9 cellular contexts compared by ENCODE assay signal in the genomic region with DNA sequence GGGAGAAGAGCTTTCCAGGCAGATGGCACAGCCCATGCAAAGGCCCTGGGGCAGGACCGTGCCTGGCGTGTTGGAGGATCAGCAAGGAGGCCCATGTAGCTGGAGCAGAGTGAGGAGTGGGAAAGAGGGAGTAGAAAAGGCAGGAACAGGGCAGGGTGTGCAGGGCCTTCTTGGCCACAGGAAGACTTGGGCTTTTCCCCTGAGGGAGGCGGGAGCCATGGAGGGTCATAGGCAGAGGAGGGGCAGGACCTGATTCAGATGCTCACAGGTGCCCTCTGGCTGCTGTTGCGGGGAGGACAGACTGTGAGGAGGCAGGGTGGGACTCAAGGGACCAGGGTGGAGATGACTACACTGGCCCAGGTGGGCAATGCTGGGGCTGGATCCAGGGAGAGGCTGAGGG. TPM values are rescaled to one million over a fixed set of nuclear protein-coding genes. Genes with fewer than 3 reads are reported as not detected.
A peak's percentile ranks its signal among the peaks of the same experiment; 100 is the strongest.
DNase-seq lines count a peak whose midpoint lies in the region; ATAC-seq and TF ChIP-seq lines count a peak whose summit lies in the region.
"Had no signal": no experiment of that assay in that cellular context is flagged by ENCODE, and none has a peak within 500 bp of the region (broad histone marks: within the 10 kb centered on the region; RNA-seq: fewer than 3 reads in every experiment).

No MANE protein-coding gene starts in this region.

- no peaks in the 10 kb centered on the region for H3K4me1 Mint-ChIP-seq in CD8-positive, alpha-beta memory T cell

- TF ChIP-seq CTCF in GM13976 (IDR thresholded peaks at IDR 0.05; ENCODE audit: borderline replicate concordance, control extremely low read depth, extremely low read depth, insufficient read depth, missing control alignments) = no peak

- H3K36me3 Mint-ChIP-seq in CD8-positive, alpha-beta memory T cell = no peaks in the 10 kb centered on the region

- H3K4me3 ChIP-seq in BLaER1 treated with 17β-estradiol and CSF1 and Interleukin-3, amounts not matched to agents 10 nM and 100 nM = no peak overlapping the region
- H3K4me3 ChIP-seq in CD8-positive, alpha-beta memory T cell (ENCODE audit: low read length) = no peak overlapping the region

- peak overlapping the region in 8 of 11 experiments; percentile 2 to 51 (median 38); a peak in 8 of 22 replicates for H3K4me2 ChIP-seq in BLaER1 treated with 17β-estradiol and CSF1 and Interleukin-3, amounts not matched to agents 10 nM and 100 nM

- H3K27me3 ChIP-seq in BLaER1 treated with 17β-estradiol and CSF1 and Interleukin-3, amounts not matched to agents 10 nM and 100 nM = no peaks in the 10 kb centered on the region
- peaks cover 9% of the 10 kb centered on the region for H3K27me3 ChIP-seq in CD8-positive, alpha-beta memory T cell (ENCODE audit: insufficient read depth, low read length, poor library complexity, severe bottlenecking)

- peaks cover 0 to 2% (median 0%) of the 10 kb centered on the region in 5 donors for H3K9me3 Mint-ChIP-seq in CD8-positive, alpha-beta memory T cell

- H3K27ac ChIP-seq in BLaER1 treated with 17β-estradiol and CSF1 and Interleukin-3, amounts not matched to agents 10 nM and 100 nM = no peak overlapping the region
- no peak overlapping the region for H3K27ac ChIP-seq in CD8-positive, alpha-beta memory T cell (ENCODE audit: low read depth, low read length)

- ATAC-seq in SK-N-SH treated with all-trans-retinoic acid at 6 μM for 48 hours = peak; percentile 60
- ATAC-seq in HG03196 (IDR thresholded peaks at IDR 0.05; ENCODE audit: unreplicated experiment) = no peak
- ATAC-seq in GM19023 (IDR thresholded peaks at IDR 0.05; ENCODE audit: unreplicated experiment) = no peak
- no peak for ATAC-seq in GM19463 (IDR thresholded peaks at IDR 0.05; ENCODE audit: unreplicated experiment)

- H3K4me1 ChIP-seq in BLaER1 treated with 17β-estradiol and CSF1 and Interleukin-3, amounts not matched to agents 10 nM and 100 nM = peaks cover 4 to 40% (median 24%) of the 10 kb centered on the region in 10 experiments; a peak in 16 of 20 replicates
- no peaks in the 10 kb centered on the region for H3K4me1 ChIP-seq in CD8-positive, alpha-beta memory T cell (ENCODE audit: insufficient read depth, low read length)

- POLR2A ChIA-PET in CD8-positive, alpha-beta memory T cell (lab: Charles Lee) = no interaction called here

- in situ Hi-C loops in GM13976 (cut with MboI; ENCODE audit: low sequenced_read_pairs, unreplicated experiment) = no loop called here

- no peak overlapping the region for H3K9ac ChIP-seq in BLaER1 treated with 17β-estradiol and CSF1 and Interleukin-3, amounts not matched to agents 10 nM and 100 nM

- H3K36me3 ChIP-seq in BLaER1 treated with 17β-estradiol and CSF1 and Interleukin-3, amounts not matched to agents 10 nM and 100 nM = no peaks in the 10 kb centered on the region
- no peaks in the 10 kb centered on the region for H3K36me3 ChIP-seq in CD8-positive, alpha-beta memory T cell (ENCODE audit: insufficient read depth, low read length)

- H3K27ac Mint-ChIP-seq in CD8-positive, alpha-beta memory T cell = no peak overlapping the region

- H3K9me3 ChIP-seq in BLaER1 treated with 17β-estradiol and CSF1 and Interleukin-3, amounts not matched to agents 10 nM and 100 nM (replicated peaks in 1 of 11) = no peaks in the 10 kb centered on the region
- H3K9me3 ChIP-seq in CD8-positive, alpha-beta memory T cell (ENCODE audit: low read length) = no peaks in the 10 kb centered on the region

- DNase-seq in GM13976 (ENCODE audit: low spot score) = peak; percentile 67
- DNase-seq in iPS-NIHi7 (ENCODE audit: extremely low spot score) = peak; percentile 54
- no peak for DNase-seq in CD8-positive, alpha-beta memory T cell
- DNase-seq: cerebellar nuclear complex had no signal

- CTCF ChIA-PET in CD8-positive, alpha-beta memory T cell (lab: Charles Lee) = no interaction called here

- peaks cover 40 to 57% of the 10 kb centered on the region in 2 donors for H3K27me3 Mint-ChIP-seq in CD8-positive, alpha-beta memory T cell

- H4K20me1 ChIP-seq in BLaER1 treated with 17β-estradiol and CSF1 and Interleukin-3, amounts not matched to agents 10 nM and 100 nM = peaks cover 0 to 14% (median 0%) of the 10 kb centered on the region in 11 experiments; a peak in 4 of 22 replicates

- H3K4me3 Mint-ChIP-seq in CD8-positive, alpha-beta memory T cell = no peak overlapping the region

TF ChIP-seq in SK-N-SH treated with all-trans-retinoic acid at 6 μM for 48 hours, 23 proteins besides CTCF, POLR2A, EP300 and RAD21:
- TF ChIP-seq, protein P1, sequence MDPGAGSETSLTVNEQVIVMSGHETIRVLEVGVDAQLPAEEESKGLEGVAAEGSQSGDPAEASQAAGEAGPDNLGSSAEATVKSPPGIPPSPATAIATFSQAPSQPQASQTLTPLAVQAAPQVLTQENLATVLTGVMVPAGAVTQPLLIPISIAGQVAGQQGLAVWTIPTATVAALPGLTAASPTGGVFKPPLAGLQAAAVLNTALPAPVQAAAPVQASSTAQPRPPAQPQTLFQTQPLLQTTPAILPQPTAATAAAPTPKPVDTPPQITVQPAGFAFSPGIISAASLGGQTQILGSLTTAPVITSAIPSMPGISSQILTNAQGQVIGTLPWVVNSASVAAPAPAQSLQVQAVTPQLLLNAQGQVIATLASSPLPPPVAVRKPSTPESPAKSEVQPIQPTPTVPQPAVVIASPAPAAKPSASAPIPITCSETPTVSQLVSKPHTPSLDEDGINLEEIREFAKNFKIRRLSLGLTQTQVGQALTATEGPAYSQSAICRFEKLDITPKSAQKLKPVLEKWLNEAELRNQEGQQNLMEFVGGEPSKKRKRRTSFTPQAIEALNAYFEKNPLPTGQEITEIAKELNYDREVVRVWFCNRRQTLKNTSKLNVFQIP (CRISPR knock-in tag; IDR thresholded peaks at IDR 0.05; ENCODE audit: borderline replicate concordance, low read depth) = no peak
- TF ChIP-seq ZNF8 (CRISPR knock-in tag; IDR thresholded peaks at IDR 0.05) (no peak), ARNTL (CRISPR knock-in tag; IDR thresholded peaks at IDR 0.05; ENCODE audit: borderline replicate concordance, low read depth) (no peak), ZFP3 (CRISPR knock-in tag; IDR thresholded peaks at IDR 0.05) (no peak), ZNF70 (CRISPR knock-in tag; IDR thresholded peaks at IDR 0.05) (no peak), CSRNP3 (CRISPR knock-in tag; IDR thresholded peaks at IDR 0.05) (no peak), TOX (CRISPR knock-in tag; IDR thresholded peaks at IDR 0.05; ENCODE audit: borderline replicate concordance) (no peak), ISL1 (CRISPR knock-in tag; IDR thresholded peaks at IDR 0.05) (no peak), CREB5 (CRISPR knock-in tag; IDR thresholded peaks at IDR 0.05; ENCODE audit: low read depth) (no peak), ZNF565 (CRISPR knock-in tag; conservative IDR thresholded peaks at IDR 0.05; ENCODE audit: low read depth) (no peak), ZFP30 (CRISPR knock-in tag; IDR thresholded peaks at IDR 0.05) (no peak), ZC3H10 (CRISPR knock-in tag; IDR thresholded peaks at IDR 0.05) (no peak), SNAI2 (CRISPR knock-in tag; IDR thresholded peaks at IDR 0.05) (no peak)
- TF ChIP-seq, protein P2, sequence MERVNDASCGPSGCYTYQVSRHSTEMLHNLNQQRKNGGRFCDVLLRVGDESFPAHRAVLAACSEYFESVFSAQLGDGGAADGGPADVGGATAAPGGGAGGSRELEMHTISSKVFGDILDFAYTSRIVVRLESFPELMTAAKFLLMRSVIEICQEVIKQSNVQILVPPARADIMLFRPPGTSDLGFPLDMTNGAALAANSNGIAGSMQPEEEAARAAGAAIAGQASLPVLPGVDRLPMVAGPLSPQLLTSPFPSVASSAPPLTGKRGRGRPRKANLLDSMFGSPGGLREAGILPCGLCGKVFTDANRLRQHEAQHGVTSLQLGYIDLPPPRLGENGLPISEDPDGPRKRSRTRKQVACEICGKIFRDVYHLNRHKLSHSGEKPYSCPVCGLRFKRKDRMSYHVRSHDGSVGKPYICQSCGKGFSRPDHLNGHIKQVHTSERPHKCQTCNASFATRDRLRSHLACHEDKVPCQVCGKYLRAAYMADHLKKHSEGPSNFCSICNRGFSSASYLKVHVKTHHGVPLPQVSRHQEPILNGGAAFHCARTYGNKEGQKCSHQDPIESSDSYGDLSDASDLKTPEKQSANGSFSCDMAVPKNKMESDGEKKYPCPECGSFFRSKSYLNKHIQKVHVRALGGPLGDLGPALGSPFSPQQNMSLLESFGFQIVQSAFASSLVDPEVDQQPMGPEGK (CRISPR knock-in tag; IDR thresholded peaks at IDR 0.05; ENCODE audit: borderline replicate concordance) = no peak

RNA-seq across cellular contexts. Expression of gene PTPRS, which starts 13.8 kb away (rescaled TPM):
- under 1 TPM; 0.22 to 0.31 TPM for total RNA-seq in CD8-positive, alpha-beta memory T cell
- 0.30 TPM for polyA plus RNA-seq in CD8-positive, alpha-beta memory T cell

Comparison
In these comparisons a context has a peak if more than half of its experiments do, and no peak if none do; other contexts are left out.
1. DNase-seq: peak in GM13976 (single experiment) and iPS-NIHi7 (single experiment); none in CD8-positive, alpha-beta memory T cell (0 of 5).